ENCODE assay signal across 23 cellular contexts in the genomic region with DNA sequence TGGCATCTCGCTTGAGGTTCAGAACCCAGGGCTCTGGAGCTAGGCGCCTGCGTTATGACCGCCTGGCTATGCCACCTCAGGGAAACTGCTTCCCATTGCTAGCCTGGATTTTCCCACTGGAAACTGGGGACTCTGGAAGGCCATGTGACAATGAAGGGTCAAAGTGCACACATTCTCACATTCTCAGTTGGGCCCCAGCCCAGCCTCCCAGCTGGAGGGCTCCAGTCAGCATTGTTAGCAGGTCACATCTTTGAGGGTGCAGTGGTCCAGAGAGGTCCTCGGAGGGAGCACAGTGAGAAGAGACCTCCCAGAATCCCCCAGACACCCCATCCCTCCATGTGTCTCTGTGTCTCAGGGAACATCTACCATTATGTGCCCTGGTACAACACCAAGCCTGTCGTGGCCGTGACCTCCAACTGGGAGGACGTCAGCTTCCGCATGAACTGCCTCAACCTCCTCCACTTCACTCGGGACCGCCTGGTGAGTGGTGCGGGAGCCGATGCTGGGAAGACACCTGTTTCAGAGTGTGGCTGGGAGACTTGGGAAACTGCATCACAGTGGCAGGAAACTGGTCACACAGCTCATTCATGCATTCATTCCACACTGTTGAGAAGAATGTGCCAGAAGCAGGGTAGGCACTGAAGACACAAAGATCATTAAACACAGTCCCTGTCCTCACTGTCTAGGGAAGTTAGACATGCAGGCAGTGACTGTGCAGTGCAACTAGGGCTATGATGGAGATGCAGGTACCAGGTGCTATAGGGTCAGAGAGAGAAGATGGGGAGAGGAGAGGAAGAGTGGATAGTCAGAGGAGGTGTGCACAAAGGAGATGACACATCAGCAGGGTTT. TPM values are rescaled to one million over a fixed set of nuclear protein-coding genes. Genes with fewer than 3 reads are reported as not detected.
"Had no signal": no experiment of that assay in that cellular context is flagged by ENCODE, and none has a peak within 500 bp of the region (broad histone marks: within the 10 kb centered on the region; RNA-seq: fewer than 3 reads in every experiment).

No MANE protein-coding gene starts in this region.

- H3K36me3 Mint-ChIP-seq: activated naive CD4-positive, alpha-beta T cell treated with anti-CD3 and anti-CD28 coated beads, Interleukin-2, amount 50 U/mL, for 24 hours; mesothelial cell of epicardium; natural killer cell treated with Interleukin-12 subunit alpha and Interleukin-12 subunit beta and Interleukin-15 and Interleukin-18, amount 100 ng/mL, for 72 hours had no signal

- H3K4me1 Mint-ChIP-seq: activated naive CD4-positive, alpha-beta T cell treated with anti-CD3 and anti-CD28 coated beads, Interleukin-2, amount 50 U/mL, for 24 hours; stimulated activated naive CD8-positive, alpha-beta T cell treated with anti-CD3 and anti-CD28 coated beads, Interleukin-15, amount 100 ng/mL, for 72 hours had no signal

- H3K9me3 Mint-ChIP-seq: activated CD8-positive, alpha-beta T cell treated with anti-CD3 and anti-CD28 coated beads for 36 hours; activated naive CD4-positive, alpha-beta T cell treated with anti-CD3 and anti-CD28 coated beads, Interleukin-2, amount 50 U/mL, for 24 hours; dendritic cell treated with granulocyte-macrophage colony-stimulating factor and Interleukin-4, amounts not matched to agents 40 ng/mL and 50 ng/mL, for 4 days; mesothelial cell of epicardium; natural killer cell treated with Interleukin-12 subunit alpha and Interleukin-12 subunit beta and Interleukin-15 and Interleukin-18, amount 100 ng/mL, for 72 hours; stimulated activated naive CD8-positive, alpha-beta T cell treated with anti-CD3 and anti-CD28 coated beads, Interleukin-15, amount 100 ng/mL, for 72 hours had no signal

- ATAC-seq: activated CD8-positive, alpha-beta T cell treated with anti-CD3 and anti-CD28 coated beads for 36 hours; natural killer cell treated with Interleukin-12 subunit alpha and Interleukin-12 subunit beta and Interleukin-15 and Interleukin-18, amount 100 ng/mL, for 72 hours; stimulated activated naive CD8-positive, alpha-beta T cell treated with anti-CD3 and anti-CD28 coated beads, Interleukin-15, amount 100 ng/mL, for 72 hours had no signal

- DNase-seq: activated CD4-positive, alpha-beta T cell treated with anti-CD3 and anti-CD28 coated beads for 48 hours; activated CD4-positive, CD25-positive, alpha-beta regulatory T cell; activated CD8-positive, alpha-beta T cell treated with anti-CD3 and anti-CD28 coated beads for 36 hours; activated effector memory CD4-positive, alpha-beta T cell treated with anti-CD3 and anti-CD28 coated beads, Interleukin-2, amount 50 U/mL, for 16 hours; activated T-cell treated with anti-CD3 and anti-CD28 coated beads, Interleukin-2, amount 50 U/mL, for 48 hours; effector CD8-positive, alpha-beta T cell; esophagus squamous epithelium; nucleus accumbens; stimulated activated CD4-positive, alpha-beta T cell treated with anti-CD3 and anti-CD28 coated beads, Interleukin-15, amount 100 ng/mL, for 24 hours; stimulated activated CD4-positive, alpha-beta T cell treated with anti-CD3 and anti-CD28 coated beads, Interleukin-2, amount 100 ng/mL, for 48 hours; stimulated activated naive CD8-positive, alpha-beta T cell treated with anti-CD3 and anti-CD28 coated beads, Interleukin-15, amount 100 ng/mL, for 72 hours; T1000; upper lobe of right lung had no signal

- H3K36me3 ChIP-seq: breast epithelium, esophagus squamous epithelium, right atrium auricular region, upper lobe of right lung had no signal

- H3K4me3 ChIP-seq: breast epithelium, esophagus squamous epithelium, right atrium auricular region, skin epidermis, upper lobe of right lung had no signal

- H3K27ac Mint-ChIP-seq: activated CD8-positive, alpha-beta T cell treated with anti-CD3 and anti-CD28 coated beads for 36 hours; activated naive CD4-positive, alpha-beta T cell treated with anti-CD3 and anti-CD28 coated beads, Interleukin-2, amount 50 U/mL, for 24 hours; dendritic cell treated with granulocyte-macrophage colony-stimulating factor and Interleukin-4, amounts not matched to agents 40 ng/mL and 50 ng/mL, for 4 days; mesothelial cell of epicardium; natural killer cell treated with Interleukin-12 subunit alpha and Interleukin-12 subunit beta and Interleukin-15 and Interleukin-18, amount 100 ng/mL, for 72 hours; stimulated activated naive CD8-positive, alpha-beta T cell treated with anti-CD3 and anti-CD28 coated beads, Interleukin-15, amount 100 ng/mL, for 72 hours had no signal

- H3K4me3 Mint-ChIP-seq: activated CD8-positive, alpha-beta T cell treated with anti-CD3 and anti-CD28 coated beads for 36 hours; activated naive CD4-positive, alpha-beta T cell treated with anti-CD3 and anti-CD28 coated beads, Interleukin-2, amount 50 U/mL, for 24 hours; dendritic cell treated with granulocyte-macrophage colony-stimulating factor and Interleukin-4, amounts not matched to agents 40 ng/mL and 50 ng/mL, for 4 days; mesothelial cell of epicardium; natural killer cell treated with Interleukin-12 subunit alpha and Interleukin-12 subunit beta and Interleukin-15 and Interleukin-18, amount 100 ng/mL, for 72 hours; stimulated activated naive CD8-positive, alpha-beta T cell treated with anti-CD3 and anti-CD28 coated beads, Interleukin-15, amount 100 ng/mL, for 72 hours had no signal

- H3K27me3 ChIP-seq: breast epithelium, right atrium auricular region, upper lobe of right lung had no signal

- H3K9me3 ChIP-seq: breast epithelium, esophagus squamous epithelium, right atrium auricular region, upper lobe of right lung had no signal

- H3K27ac ChIP-seq: breast epithelium, esophagus squamous epithelium, right atrium auricular region, skin epidermis, upper lobe of right lung had no signal

- H3K4me1 ChIP-seq: breast epithelium had no signal

RNA-seq across cellular contexts. Expression of a gene that starts 41.6 kb away (rescaled TPM):
- total RNA-seq: activated CD8-positive, alpha-beta T cell treated with anti-CD3 and anti-CD28 coated beads for 36 hours; endothelial cell of umbilical vein; lung microvascular endothelial cell; natural killer cell treated with Interleukin-12 subunit alpha and Interleukin-12 subunit beta and Interleukin-15 and Interleukin-18, amount 100 ng/mL, for 72 hours; right atrium auricular region; T-helper 1 cell treated with Interleukin-12 subunit alpha and Interleukin-12 subunit beta and Interleukin-4 antibody, amounts not matched to agents 30 ng/mL and 1 ng/mL, for 36 hours had no signal
- polyA plus RNA-seq: endothelial cell of umbilical vein had no signal
